Comparison of ENCODE assay signal across 8 cellular contexts in the genomic region with DNA sequence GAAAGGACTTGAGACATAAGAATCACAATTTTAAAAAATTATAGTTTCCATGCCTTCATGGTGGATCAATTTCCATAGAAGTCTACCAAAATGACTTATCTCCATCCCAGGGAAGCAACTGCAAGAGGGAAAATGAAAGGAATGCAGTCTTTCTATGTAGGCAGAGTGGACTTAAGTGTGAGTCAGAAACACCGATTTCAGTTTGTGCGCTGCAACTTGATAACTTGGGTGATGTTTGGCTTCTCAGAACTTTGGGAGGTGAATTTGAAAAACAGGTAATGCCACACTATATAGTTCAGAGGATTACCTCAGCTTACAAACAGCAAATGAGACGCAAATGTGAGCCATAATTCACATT. TPM values are rescaled to one million over a fixed set of nuclear protein-coding genes. Genes with fewer than 3 reads are reported as not detected.
DNase-seq lines count a peak whose midpoint lies in the region; ATAC-seq and TF ChIP-seq lines count a peak whose summit lies in the region.

No MANE protein-coding gene starts in this region.

- H3K9me3 Mint-ChIP-seq in nephron progenitor cell, result no peaks in the 10 kb centered on the region

- no peaks in the 10 kb centered on the region for H3K27me3 ChIP-seq in BE2C
- no peaks in the 10 kb centered on the region for H3K27me3 ChIP-seq in MG63
- no peaks in the 10 kb centered on the region for H3K27me3 ChIP-seq in dorsolateral prefrontal cortex

- no peaks in the 10 kb centered on the region for H3K36me3 Mint-ChIP-seq in nephron progenitor cell (ENCODE audit: low read depth)

- intact Hi-C loops in dorsolateral prefrontal cortex (cut with DNase I), result loop anchor here in 1 of 2 donors (1.0 to 10.0 kb wide), 2 partner anchors 88 to 94 kb away; a partner anchor contains a TSS

- H3K27ac ChIP-seq in dorsolateral prefrontal cortex, result peak overlapping the region in 55 of 59 donors; percentile 47 to 95 (median 87)

- H3K9me3 ChIP-seq in BE2C (no peaks in the 10 kb centered on the region), MG63 (no peaks in the 10 kb centered on the region)

- peaks cover 3% of the 10 kb centered on the region for H3K27me3 Mint-ChIP-seq in nephron progenitor cell (ENCODE audit: low read depth, poor library complexity)

- peaks cover 42% of the 10 kb centered on the region for H3K4me1 Mint-ChIP-seq in nephron progenitor cell

- no peak for ATAC-seq in HG02588 (IDR thresholded peaks at IDR 0.05; ENCODE audit: unreplicated experiment)
- ATAC-seq in GM18868 (IDR thresholded peaks at IDR 0.05; ENCODE audit: unreplicated experiment), result no peak
- no peak for ATAC-seq in GM21360 (IDR thresholded peaks at IDR 0.05; ENCODE audit: unreplicated experiment)

- H3K36me3 ChIP-seq in BE2C, result no peaks in the 10 kb centered on the region
- H3K36me3 ChIP-seq in MG63, result no peaks in the 10 kb centered on the region

- H3K4me3 Mint-ChIP-seq in nephron progenitor cell, result peak overlapping the region; percentile 94

- TF ChIP-seq CTCF in BE2C (IDR thresholded peaks at IDR 0.05; ENCODE audit: low read depth, low read length), result no peak
- TF ChIP-seq CTCF in dorsolateral prefrontal cortex (IDR thresholded peaks at IDR 0.05 in 54 of 56, conservative IDR thresholded peaks at IDR 0.05 in 2 of 56; ENCODE audit: low read depth in 1 of 56, partially characterized antibody in 56 of 56), result no peak
- no peak for TF ChIP-seq CTCF in nephron progenitor cell (IDR thresholded peaks at IDR 0.05)

- H3K27ac Mint-ChIP-seq in nephron progenitor cell, result no peak overlapping the region

- H3K4me3 ChIP-seq in BE2C (ENCODE audit: low read depth, low read length) (peak overlapping the region; percentile 90), MG63 (peak overlapping the region; percentile 83), dorsolateral prefrontal cortex (peak overlapping the region; percentile 65 to 96 (median 82))

- no peaks in the 10 kb centered on the region for H3K4me1 ChIP-seq in BE2C

- DNase-seq in BE2C, result no peak
- DNase-seq in MG63, result no peak
- DNase-seq in dorsolateral prefrontal cortex, result no peak
- DNase-seq in nephron progenitor cell, result no peak
- no peak for DNase-seq in KG1 (lab: John Stamatoyannopoulos, UW)

RNA-seq across cellular contexts. Expression of a gene that starts 0.7 kb away (rescaled TPM):
- polyA plus RNA-seq in BE2C (2012; ENCODE audit: insufficient read depth, insufficient read length, low read depth), result 19.1 TPM
- 55.7 TPM in 2 replicates for total RNA-seq in MG63 (2014; rRNA removed; shearing (Covaris generic); ENCODE audit: low replicate concordance)
- 10 to 100 TPM; 34.3 to 70.8 (median 53.0) TPM for total RNA-seq in dorsolateral prefrontal cortex
